1 cellular context compared by ENCODE assay signal in genomic region chr5:39452846-39453245, GRCh38.
A peak's percentile ranks its signal among the peaks of the same experiment; 100 is the strongest.
TF ChIP-seq lines count a peak whose summit lies in the region.

No MANE protein-coding gene starts in this region.

TF ChIP-seq in IMR-90, 13 proteins besides CTCF, POLR2A, EP300 and RAD21:
- TF ChIP-seq CEBPB (IDR thresholded peaks at IDR 0.05; ENCODE audit: low read depth, low read length) (peak; percentile 88), CHD1 (IDR thresholded peaks at IDR 0.05; ENCODE audit: low read depth, low read length) (no peak), MXI1 (IDR thresholded peaks at IDR 0.05; ENCODE audit: borderline replicate concordance, low read depth, low read length) (no peak), BHLHE40 (IDR thresholded peaks at IDR 0.05; ENCODE audit: low read depth, low read length) (no peak)
